11 cellular contexts compared by ENCODE assay signal in the genomic region with DNA sequence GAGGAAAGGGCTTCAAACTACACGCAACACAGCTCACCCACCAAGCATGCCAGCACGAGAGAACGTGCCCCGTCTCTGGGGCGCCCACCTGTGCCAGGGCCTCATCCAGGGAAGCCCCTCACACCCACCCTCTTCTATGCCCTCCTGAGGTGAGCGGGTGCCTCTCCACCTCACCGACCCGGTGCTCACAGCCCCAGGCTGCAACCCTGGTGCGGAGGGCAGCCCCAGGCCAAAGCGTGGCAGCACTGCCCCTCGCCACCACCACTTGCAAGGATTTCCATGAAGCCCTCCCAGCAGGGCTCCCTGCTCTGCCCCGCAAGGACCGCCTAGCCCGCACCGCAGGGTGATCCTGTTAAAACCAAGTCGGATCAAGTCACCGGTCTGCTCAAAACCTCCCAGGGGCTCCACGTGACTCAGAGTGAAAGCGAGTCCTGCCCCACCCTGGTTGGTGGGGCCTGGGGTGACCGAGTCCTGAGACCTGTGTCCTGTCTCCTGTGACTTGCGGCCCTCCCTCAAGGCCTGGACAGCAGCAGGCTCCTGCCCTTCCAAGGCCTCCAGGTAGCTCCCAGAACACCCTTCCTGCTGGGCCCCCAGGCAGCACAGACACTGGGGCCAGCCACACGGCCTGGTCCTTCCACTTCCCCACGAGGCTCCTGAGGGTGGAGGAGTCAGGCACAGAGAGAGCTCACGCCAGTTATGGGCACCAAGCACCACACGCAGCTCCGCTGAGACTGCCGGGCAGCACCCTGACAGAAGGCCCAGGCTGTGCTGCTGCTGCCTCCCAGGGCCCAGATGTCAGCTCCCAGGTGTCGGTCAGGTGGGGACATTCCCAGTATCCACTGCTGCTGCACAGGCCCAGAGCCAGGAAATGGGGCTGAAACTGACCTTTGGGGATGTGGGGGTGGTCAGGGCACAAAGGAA. TPM values are rescaled to one million over a fixed set of nuclear protein-coding genes. Genes with fewer than 3 reads are reported as not detected.
DNase-seq lines count a peak whose midpoint lies in the region; ATAC-seq and TF ChIP-seq lines count a peak whose summit lies in the region.
"Had no signal": no experiment of that assay in that cellular context is flagged by ENCODE, and none has a peak within 500 bp of the region (broad histone marks: within the 10 kb centered on the region; RNA-seq: fewer than 3 reads in every experiment).

No MANE protein-coding gene starts in this region.

- ATAC-seq in SK-N-SH treated with all-trans-retinoic acid at 6 μM for 48 hours (no peak; the same call in 2 of the 3 replicates), GM21390 (IDR thresholded peaks at IDR 0.05; ENCODE audit: unreplicated experiment) (no peak)
- ATAC-seq: activated T-helper 17 cell treated with anti-CD3 and anti-CD28 coated beads, Interleukin-2, amount 50 U/mL, for 72 hours had no signal

- no peak overlapping the region for H3K9ac ChIP-seq in SK-N-SH

- peak overlapping the region; percentile 7; the same call in 1 of the 2 replicates for H3K4me2 ChIP-seq in SK-N-SH

- H3K79me2 ChIP-seq in SK-N-SH (ENCODE audit: insufficient read depth) = peaks cover 69% of the 10 kb centered on the region

- H3K36me3 ChIP-seq in SK-N-SH (replicated peaks in 1 of 2; ENCODE audit: control insufficient read depth in 1 of 2, insufficient read depth in 2 of 2, low read length in 1 of 2) = peaks cover 0 to 31% of the 10 kb centered on the region in 2 experiments
- H3K36me3 ChIP-seq in esophagus (ENCODE audit: control insufficient read depth in 2 of 2, insufficient read depth in 2 of 2, low read length in 1 of 2) = peaks cover 0 to 31% of the 10 kb centered on the region in 2 donors
- peaks cover 0 to 38% (median 11%) of the 10 kb centered on the region in 3 donors for H3K36me3 ChIP-seq in tibial nerve

- H3K4me1 ChIP-seq in SK-N-SH (ENCODE audit: control insufficient read depth in 1 of 2, insufficient read depth in 2 of 2, low read depth in 1 of 2, low read length in 1 of 2) (peaks cover 6 to 53% of the 10 kb centered on the region in 2 experiments; a peak in 2 of 4 replicates), esophagus (ENCODE audit: control insufficient read depth in 2 of 2, insufficient read depth in 2 of 2, low read length in 1 of 2) (peaks cover 13 to 31% of the 10 kb centered on the region in 2 donors), tibial nerve (peaks cover 0 to 71% (median 56%) of the 10 kb centered on the region in 4 donors)

- H2AFZ ChIP-seq in SK-N-SH (ENCODE audit: low read depth) = no peak overlapping the region

- no peak for TF ChIP-seq CTCF in SK-N-SH (IDR thresholded peaks at IDR 0.05)
- TF ChIP-seq CTCF in tibial nerve (IDR thresholded peaks at IDR 0.05) = no peak

- TF ChIP-seq EP300 in SK-N-SH (IDR thresholded peaks at IDR 0.05; ENCODE audit: borderline replicate concordance in 1 of 2, low read depth in 1 of 2, low read length in 1 of 2) = no peak
- TF ChIP-seq EP300 in tibial nerve (IDR thresholded peaks at IDR 0.05) = no peak

- no peaks in the 10 kb centered on the region for H3K9me2 ChIP-seq in SK-N-SH

- no peaks in the 10 kb centered on the region for H3K9me3 ChIP-seq in SK-N-SH
- H3K9me3 ChIP-seq in esophagus (ENCODE audit: control insufficient read depth in 2 of 2, insufficient read depth in 1 of 2, low read depth in 1 of 2, low read length in 1 of 2) = no peaks in the 10 kb centered on the region
- H3K9me3 ChIP-seq in tibial nerve = no peaks in the 10 kb centered on the region

- DNase-seq in SK-N-SH = no peak
- peak; percentile 84 for DNase-seq in mesenteric fat pad (ENCODE audit: low spot score)
- DNase-seq in tibial nerve (ENCODE audit: low spot score in 2 of 2) = no peak
- no peak for DNase-seq in ureter (ENCODE audit: low spot score)
- DNase-seq in HuH-7 (ENCODE audit: low spot score) = no peak
- DNase-seq: NCI-H2081 treated with DMSO at 0.1 percent for 48 hours; stimulated activated CD4-positive, alpha-beta T cell treated with anti-CD3 and anti-CD28 coated beads, Interleukin-2, amount 100 ng/mL, for 48 hours had no signal

- H3K27ac ChIP-seq in SK-N-SH (ENCODE audit: low read depth in 2 of 2, low read length in 1 of 2) (peak overlapping the region in 1 of 2 experiments; percentile 65; a peak in 1 of 4 replicates), esophagus (ENCODE audit: low read depth in 2 of 2, low read length in 1 of 2) (peak overlapping the region; percentile 64 to 76), tibial nerve (peak overlapping the region; percentile 22 to 79 (median 64))

- no peak overlapping the region for H3K4me3 ChIP-seq in SK-N-SH (ENCODE audit: low read depth in 2 of 2, low read length in 1 of 2)
- peak overlapping the region in 1 of 2 donors; percentile 14 for H3K4me3 ChIP-seq in esophagus (ENCODE audit: low read depth in 1 of 2, low read length in 2 of 2)
- no peak overlapping the region for H3K4me3 ChIP-seq in tibial nerve

- no peaks in the 10 kb centered on the region for H3F3A ChIP-seq in SK-N-SH (replicated peaks; ENCODE audit: insufficient read depth)

- POLR2A ChIA-PET in SK-N-SH (lab: Yijun Ruan, JAX) = no interaction called here

- WGBS in SK-N-SH (ENCODE audit: low lambda C conversion rate) = 98% methylated on average over 19 of the region's 28 CpGs
- 65 to 66% methylated on average over 28 of the region's 28 CpGs for WGBS in esophagus, 2 donors
- WGBS in tibial nerve, 2 donors = 74 to 76% methylated on average over 25 of the region's 28 CpGs

- no peak for TF ChIP-seq RAD21 in SK-N-SH (IDR thresholded peaks at IDR 0.05; ENCODE audit: low read length)

- H3K27me3 ChIP-seq in SK-N-SH (ENCODE audit: insufficient read depth) (no peaks in the 10 kb centered on the region), esophagus (ENCODE audit: control insufficient read depth in 1 of 2, insufficient read depth in 2 of 2, low read length in 2 of 2) (no peaks in the 10 kb centered on the region), tibial nerve (no peaks in the 10 kb centered on the region)

- CTCF ChIA-PET in SK-N-SH (lab: Yijun Ruan, JAX) = interaction anchor here (1.1 to 1.5 kb wide), 2 partner anchors 29 to 394 kb away, joined by 3 to 4 read pairs; no protein-coding TSS in a partner anchor

- no peak for TF ChIP-seq POLR2A in tibial nerve (IDR thresholded peaks at IDR 0.05)

- H4K20me1 ChIP-seq in SK-N-SH (ENCODE audit: insufficient read depth) = peaks cover 69% of the 10 kb centered on the region

TF ChIP-seq in SK-N-SH, 30 proteins besides CTCF, POLR2A, EP300 and RAD21 (continues in another document):
- TF ChIP-seq JUND (IDR thresholded peaks at IDR 0.05) (no peak), NRF1 (IDR thresholded peaks at IDR 0.05; ENCODE audit: low read depth, low read length) (no peak), MXI1 (IDR thresholded peaks at IDR 0.05; ENCODE audit: low read depth, low read length) (no peak), MEF2A (IDR thresholded peaks at IDR 0.05; ENCODE audit: borderline replicate concordance, low read depth) (no peak), CHD2 (IDR thresholded peaks at IDR 0.05; ENCODE audit: low read length, partially characterized antibody) (no peak)
- TF ChIP-seq, protein P1, sequence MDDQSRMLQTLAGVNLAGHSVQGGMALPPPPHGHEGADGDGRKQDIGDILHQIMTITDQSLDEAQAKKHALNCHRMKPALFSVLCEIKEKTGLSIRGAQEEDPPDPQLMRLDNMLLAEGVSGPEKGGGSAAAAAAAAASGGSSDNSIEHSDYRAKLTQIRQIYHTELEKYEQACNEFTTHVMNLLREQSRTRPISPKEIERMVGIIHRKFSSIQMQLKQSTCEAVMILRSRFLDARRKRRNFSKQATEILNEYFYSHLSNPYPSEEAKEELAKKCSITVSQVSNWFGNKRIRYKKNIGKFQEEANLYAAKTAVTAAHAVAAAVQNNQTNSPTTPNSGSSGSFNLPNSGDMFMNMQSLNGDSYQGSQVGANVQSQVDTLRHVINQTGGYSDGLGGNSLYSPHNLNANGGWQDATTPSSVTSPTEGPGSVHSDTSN (IDR thresholded peaks at IDR 0.05) = no peak

TF ChIP-seq in SK-N-SH treated with all-trans-retinoic acid at 6 μM for 48 hours, 23 proteins besides CTCF, POLR2A, EP300 and RAD21:
- TF ChIP-seq, protein P2, sequence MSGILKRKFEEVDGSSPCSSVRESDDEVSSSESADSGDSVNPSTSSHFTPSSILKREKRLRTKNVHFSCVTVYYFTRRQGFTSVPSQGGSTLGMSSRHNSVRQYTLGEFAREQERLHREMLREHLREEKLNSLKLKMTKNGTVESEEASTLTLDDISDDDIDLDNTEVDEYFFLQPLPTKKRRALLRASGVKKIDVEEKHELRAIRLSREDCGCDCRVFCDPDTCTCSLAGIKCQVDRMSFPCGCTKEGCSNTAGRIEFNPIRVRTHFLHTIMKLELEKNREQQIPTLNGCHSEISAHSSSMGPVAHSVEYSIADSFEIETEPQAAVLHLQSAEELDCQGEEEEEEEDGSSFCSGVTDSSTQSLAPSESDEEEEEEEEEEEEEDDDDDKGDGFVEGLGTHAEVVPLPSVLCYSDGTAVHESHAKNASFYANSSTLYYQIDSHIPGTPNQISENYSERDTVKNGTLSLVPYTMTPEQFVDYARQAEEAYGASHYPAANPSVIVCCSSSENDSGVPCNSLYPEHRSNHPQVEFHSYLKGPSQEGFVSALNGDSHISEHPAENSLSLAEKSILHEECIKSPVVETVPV (CRISPR knock-in tag; IDR thresholded peaks at IDR 0.05) = no peak
- TF ChIP-seq ZNF8 (CRISPR knock-in tag; IDR thresholded peaks at IDR 0.05) = no peak

RNA-seq across cellular contexts. Expression of gene BRD3, which starts 12.7 kb away (rescaled TPM):
- polyA plus RNA-seq in SK-N-SH (2012; rRNA removed) = 7.2 and 11.4 TPM in 2 replicates
- polyA plus RNA-seq in SK-N-SH (2012; cell fraction: cytosol; rRNA removed) = 10.2 and 11.5 TPM in 2 replicates
- 14.8 and 22.7 TPM in 2 replicates for polyA plus RNA-seq in SK-N-SH (2012; cell fraction: nucleus; rRNA removed)
- polyA plus RNA-seq in esophagus = 1 to 10 TPM; 4.5 to 6.6 TPM
- 28.6 TPM for total RNA-seq in mesenteric fat pad
- total RNA-seq in tibial nerve = 10 to 100 TPM; 61.6 to 70.8 (median 65.3) TPM
- 44.7 TPM for total RNA-seq in ureter

RNA-seq across cellular contexts. Expression of gene BRD3OS, which starts 29.9 kb away (rescaled TPM):
- polyA plus RNA-seq in SK-N-SH (2012; rRNA removed) (21.6 and 23.1 TPM in 2 replicates), esophagus (1 to 10 TPM; 2.7 to 3.5 TPM)
- polyA plus RNA-seq in SK-N-SH (2012; cell fraction: cytosol; rRNA removed) = 22.9 and 26.1 TPM in 2 replicates
- polyA plus RNA-seq in SK-N-SH (2012; cell fraction: nucleus; rRNA removed) = 17.2 and 19.8 TPM in 2 replicates
- total RNA-seq in mesenteric fat pad (13.5 TPM), tibial nerve (10 to 100 TPM in 3 of 4 donors, 1 to 10 TPM in 1; 9.2 to 28.2 (median 13.7) TPM), ureter (16.9 TPM)
